ENCODE assay signal across 36 cellular contexts in genomic region chr13:28322256-28322895, GRCh38.
DNase-seq lines count a peak whose midpoint lies in the region; ATAC-seq, FAIRE-seq and TF ChIP-seq lines count a peak whose summit lies in the region.
"Had no signal": no experiment of that assay in that cellular context is flagged by ENCODE, and none has a peak within 500 bp of the region (broad histone marks: within the 10 kb centered on the region; RNA-seq: fewer than 3 reads in every experiment).

No MANE protein-coding gene starts in this region.

- H3K4me2 ChIP-seq in astrocyte (ENCODE audit: low read length), result peak overlapping the region; percentile 34
- H3K4me2 ChIP-seq: A549, PC-9 had no signal

- H3K4me3 Mint-ChIP-seq in astrocyte (ENCODE audit: unreplicated experiment), result no peak overlapping the region
- H3K4me3 Mint-ChIP-seq: activated CD4-positive, alpha-beta T cell treated with anti-CD3 and anti-CD28 coated beads for 36 hours; activated T-cell treated with anti-CD3 and anti-CD28 coated beads, Interleukin-2, amount 50 U/mL, for 4 hours; endodermal cell; H9; naive thymus-derived CD4-positive, alpha-beta T cell; stimulated activated effector memory CD8-positive, alpha-beta T cell treated with anti-CD3 and anti-CD28 coated beads, Interleukin-12 subunit alpha, Interleukin-12 subunit beta, amount 100 ng/mL, for 72 hours had no signal

- peaks cover 4% of the 10 kb centered on the region for H3K9me3 Mint-ChIP-seq in astrocyte (ENCODE audit: unreplicated experiment)
- H3K9me3 Mint-ChIP-seq: activated T-cell treated with anti-CD3 and anti-CD28 coated beads, Interleukin-2, amount 50 U/mL, for 4 hours; endodermal cell; H9; naive thymus-derived CD4-positive, alpha-beta T cell; stimulated activated effector memory CD8-positive, alpha-beta T cell treated with anti-CD3 and anti-CD28 coated beads, Interleukin-12 subunit alpha, Interleukin-12 subunit beta, amount 100 ng/mL, for 72 hours had no signal

- DNase-seq in AG09309 (ENCODE audit: low read depth), result peak; percentile 55
- peak; percentile 45 for DNase-seq in HCEC 1CT
- peak; percentile 22 for DNase-seq in astrocyte (ENCODE audit: low read depth)
- peak; percentile 82 for DNase-seq in iris pigment epithelial cell (ENCODE audit: low read depth)
- no peak for DNase-seq in NAMALWA (ENCODE audit: low spot score)
- no peak for DNase-seq in NCI-H2171 (lab: John Stamatoyannopoulos, UW)
- DNase-seq: activated CD4-positive, alpha-beta T cell treated with anti-CD3 and anti-CD28 coated beads for 36 hours; activated naive CD4-positive, alpha-beta T cell; activated T-cell treated with anti-CD3 and anti-CD28 coated beads, Interleukin-2, amount 50 U/mL, for 4 hours; adrenal gland; C1 segment of cervical spinal cord; Caco-2; cortex of kidney; endodermal cell; H9; heart left ventricle; naive thymus-derived CD4-positive, alpha-beta T cell; NCI-H1105; NCI-H2029; NCI-H345; ovary; PC-9; retina; SHP77; spleen; stimulated activated CD4-positive, alpha-beta T cell treated with anti-CD3 and anti-CD28 coated beads, Interleukin-2, amount 100 ng/mL, for 48 hours; substantia nigra had no signal

- H3K4me3 ChIP-seq in AG09309 (ENCODE audit: control insufficient read depth, low read depth, low read length) (no peak overlapping the region), astrocyte (ENCODE audit: insufficient read depth, low read depth, low read length) (no peak overlapping the region)
- H3K4me3 ChIP-seq: A549, adrenal gland, heart left ventricle, ovary, PC-9, spleen had no signal

- H3K27ac Mint-ChIP-seq in astrocyte (ENCODE audit: unreplicated experiment), result no peak overlapping the region
- H3K27ac Mint-ChIP-seq: activated CD4-positive, alpha-beta T cell treated with anti-CD3 and anti-CD28 coated beads for 36 hours; endodermal cell; H9; naive thymus-derived CD4-positive, alpha-beta T cell; stimulated activated effector memory CD8-positive, alpha-beta T cell treated with anti-CD3 and anti-CD28 coated beads, Interleukin-12 subunit alpha, Interleukin-12 subunit beta, amount 100 ng/mL, for 72 hours had no signal

- peak; percentile 23 for FAIRE-seq in astrocyte (lab: Jason Lieb, UNC)
- FAIRE-seq: A549, bronchial epithelial cell, GM19239, HepG2, TTC549 had no signal

- H3K4me1 ChIP-seq in astrocyte (ENCODE audit: insufficient read depth, low read length), result no peaks in the 10 kb centered on the region
- H3K4me1 ChIP-seq: A549, adrenal gland had no signal

- H3K9ac ChIP-seq in astrocyte (ENCODE audit: low read length), result no peak overlapping the region

- H3K27me3 ChIP-seq in astrocyte (ENCODE audit: insufficient read depth, low read length), result no peaks in the 10 kb centered on the region
- H3K27me3 ChIP-seq: adrenal gland, heart left ventricle, ovary, spleen had no signal

- H3K27me3 Mint-ChIP-seq in astrocyte (ENCODE audit: low read depth, unreplicated experiment), result no peaks in the 10 kb centered on the region
- H3K27me3 Mint-ChIP-seq: activated CD4-positive, alpha-beta T cell treated with anti-CD3 and anti-CD28 coated beads for 36 hours had no signal

- H4K20me1 ChIP-seq in astrocyte (ENCODE audit: insufficient read depth, low read length), result no peaks in the 10 kb centered on the region

- no peaks in the 10 kb centered on the region for H3K4me1 Mint-ChIP-seq in astrocyte (ENCODE audit: low read depth, unreplicated experiment)
- H3K4me1 Mint-ChIP-seq: stimulated activated effector memory CD8-positive, alpha-beta T cell treated with anti-CD3 and anti-CD28 coated beads, Interleukin-12 subunit alpha, Interleukin-12 subunit beta, amount 100 ng/mL, for 72 hours had no signal

- no peak overlapping the region for H2AFZ ChIP-seq in astrocyte (ENCODE audit: low read depth, low read length)
- H2AFZ ChIP-seq: PC-9 had no signal

- no peaks in the 10 kb centered on the region for H3K36me3 ChIP-seq in astrocyte (ENCODE audit: insufficient read depth, low read length)
- H3K36me3 ChIP-seq: adrenal gland, ovary had no signal

- H3K79me2 ChIP-seq in astrocyte (ENCODE audit: insufficient read depth, low read length), result no peaks in the 10 kb centered on the region

- H3K36me3 Mint-ChIP-seq in astrocyte (ENCODE audit: low read depth, unreplicated experiment), result no peaks in the 10 kb centered on the region
- H3K36me3 Mint-ChIP-seq: naive thymus-derived CD4-positive, alpha-beta T cell; stimulated activated effector memory CD8-positive, alpha-beta T cell treated with anti-CD3 and anti-CD28 coated beads, Interleukin-12 subunit alpha, Interleukin-12 subunit beta, amount 100 ng/mL, for 72 hours had no signal

- H3K27ac ChIP-seq in astrocyte (ENCODE audit: low read depth, low read length), result no peak overlapping the region
- H3K27ac ChIP-seq: A549, adrenal gland, HL-60, ovary, PC-9, spleen had no signal

- ATAC-seq in HG02763 (IDR thresholded peaks at IDR 0.05; ENCODE audit: unreplicated experiment) (no peak), GM18907 (IDR thresholded peaks at IDR 0.05; ENCODE audit: unreplicated experiment) (no peak)
- ATAC-seq: A549; activated CD4-positive, alpha-beta T cell treated with anti-CD3 and anti-CD28 coated beads for 36 hours; activated T-cell treated with anti-CD3 and anti-CD28 coated beads, Interleukin-2, amount 50 U/mL, for 4 hours; heart left ventricle; HepG2; naive thymus-derived CD4-positive, alpha-beta T cell; stimulated activated effector memory CD8-positive, alpha-beta T cell treated with anti-CD3 and anti-CD28 coated beads, Interleukin-12 subunit alpha, Interleukin-12 subunit beta, amount 100 ng/mL, for 72 hours had no signal

- no peaks in the 10 kb centered on the region for H3K9me3 ChIP-seq in astrocyte (ENCODE audit: insufficient read depth, low read depth, low read length)
- H3K9me3 ChIP-seq: A549, adrenal gland, Caco-2, heart left ventricle, ovary, spleen had no signal

- TF ChIP-seq CTCF in AG09309 (IDR thresholded peaks at IDR 0.05; ENCODE audit: control insufficient read depth, insufficient read depth, low read depth, low read length, missing control alignments) (no peak), astrocyte (IDR thresholded peaks at IDR 0.05; ENCODE audit: insufficient read depth, low read depth, low read length) (no peak)

Comparison
In these comparisons a context has a peak if more than half of its experiments do, and no peak if none do; other contexts are left out.
1. DNase-seq: peak in AG09309 (single experiment), HCEC 1CT (single experiment), astrocyte (single experiment) and iris pigment epithelial cell (single experiment); none in NAMALWA (single experiment) and NCI-H2171 (single experiment).